14 cellular contexts compared by ENCODE assay signal in genomic region chr19:19165396-19165795, GRCh38. TPM values are rescaled to one million over a fixed set of nuclear protein-coding genes. Genes with fewer than 3 reads are reported as not detected.
A peak's percentile ranks its signal among the peaks of the same experiment; 100 is the strongest.
DNase-seq lines count a peak whose midpoint lies in the region; ATAC-seq, FAIRE-seq and TF ChIP-seq lines count a peak whose summit lies in the region.
"Had no signal": no experiment of that assay in that cellular context is flagged by ENCODE, and none has a peak within 500 bp of the region (broad histone marks: within the 10 kb centered on the region; RNA-seq: fewer than 3 reads in every experiment).

No MANE protein-coding gene starts in this region.

- peak overlapping the region; percentile 57 for H3K27ac Mint-ChIP-seq in central memory CD8-positive, alpha-beta T cell (ENCODE audit: low read depth)
- H3K27ac Mint-ChIP-seq: HFFc6 had no signal

- H3F3A ChIP-seq in OCI-LY1 (ENCODE audit: insufficient read depth, low read length) (peaks cover 2% of the 10 kb centered on the region), MM.1S (ENCODE audit: insufficient read depth, low read length) (no peaks in the 10 kb centered on the region)

- H3K36me3 ChIP-seq in OCI-LY1 (ENCODE audit: insufficient read depth, low read length) (peaks cover 15% of the 10 kb centered on the region; the same call in 1 of the 2 replicates), MM.1S (replicated peaks; ENCODE audit: insufficient read depth, low read length) (no peaks in the 10 kb centered on the region)
- H3K36me3 ChIP-seq: HAP-1 had no signal

- H3K4me3 Mint-ChIP-seq in central memory CD8-positive, alpha-beta T cell: no peak overlapping the region
- H3K4me3 Mint-ChIP-seq: CD14-positive monocyte; CD8-positive, alpha-beta memory T cell; HFFc6 had no signal

- DNase-seq in GM12891 (ENCODE audit: insufficient read length, low spot score) (no peak), CD1c-positive myeloid dendritic cell (ENCODE audit: extremely low spot score) (no peak), MM.1S (no peak), NCI-H1694 (lab: John Stamatoyannopoulos, UW) (no peak)
- no peak for DNase-seq in central memory CD8-positive, alpha-beta T cell (ENCODE audit: low spot score in 2 of 2)
- DNase-seq: CD8-positive, alpha-beta memory T cell; DMS53; GOT3; HFFc6 had no signal

- peaks cover 4% of the 10 kb centered on the region for H3K27me3 Mint-ChIP-seq in central memory CD8-positive, alpha-beta T cell

- H3K4me2 ChIP-seq in OCI-LY1 (ENCODE audit: low read length): peak overlapping the region; percentile 95; the same call in 1 of the 2 replicates
- H3K4me2 ChIP-seq in MM.1S (ENCODE audit: low read depth, low read length): no peak overlapping the region
- H3K4me2 ChIP-seq: A549 had no signal

- H2AFZ ChIP-seq in OCI-LY1 (ENCODE audit: low read length): no peak overlapping the region
- no peak overlapping the region for H2AFZ ChIP-seq in MM.1S (ENCODE audit: low read length)

- ATAC-seq in central memory CD8-positive, alpha-beta T cell (replicated peaks; ENCODE audit: extremely low read depth, poor library complexity, severe bottlenecking): no peak
- ATAC-seq: A549 had no signal

- H3K9me3 Mint-ChIP-seq in central memory CD8-positive, alpha-beta T cell: no peaks in the 10 kb centered on the region
- H3K9me3 Mint-ChIP-seq: CD8-positive, alpha-beta memory T cell; HFFc6 had no signal

- H3K27ac ChIP-seq in OCI-LY1 (ENCODE audit: low read depth, low read length, poor library complexity, severe bottlenecking): peak overlapping the region; percentile 97
- no peak overlapping the region for H3K27ac ChIP-seq in MM.1S (ENCODE audit: low read length)
- H3K27ac ChIP-seq: A549 had no signal

- H3K9me2 ChIP-seq in OCI-LY1 (ENCODE audit: low read depth, low read length) (no peaks in the 10 kb centered on the region), MM.1S (replicated peaks; ENCODE audit: insufficient read depth, low read length) (no peaks in the 10 kb centered on the region)

- FAIRE-seq in GM12891 (lab: Jason Lieb, UNC): peak; percentile 82
- FAIRE-seq: A549, HTR-8/SVneo had no signal

- TF ChIP-seq POLR2A in GM12891 (IDR thresholded peaks at IDR 0.05; ENCODE audit: low read depth, low read length): no peak

- peak overlapping the region; percentile 93 for H3K4me3 ChIP-seq in OCI-LY1 (ENCODE audit: low read depth, low read length, poor library complexity, severe bottlenecking)
- no peak overlapping the region for H3K4me3 ChIP-seq in MM.1S (ENCODE audit: low read length)
- H3K4me3 ChIP-seq: A549, HAP-1 had no signal

- H3K4me1 ChIP-seq in OCI-LY1 (ENCODE audit: insufficient read depth, low read length, severe bottlenecking) (peaks cover 92% of the 10 kb centered on the region), MM.1S (ENCODE audit: low read length) (peaks cover 7% of the 10 kb centered on the region; the same call in 1 of the 2 replicates)
- H3K4me1 ChIP-seq: A549, HAP-1 had no signal

- peaks cover 10% of the 10 kb centered on the region for H3K4me1 Mint-ChIP-seq in central memory CD8-positive, alpha-beta T cell

- H3K79me2 ChIP-seq in OCI-LY1 (ENCODE audit: insufficient read depth, low read length) (peaks cover 16% of the 10 kb centered on the region), MM.1S (ENCODE audit: low read length) (no peaks in the 10 kb centered on the region)

- H3K9ac ChIP-seq in OCI-LY1 (ENCODE audit: low read length) (peak overlapping the region; percentile 96; the same call in 1 of the 2 replicates), MM.1S (ENCODE audit: low read length) (no peak overlapping the region)

- H3K27me3 ChIP-seq in OCI-LY1 (ENCODE audit: insufficient read depth, low read length): no peaks in the 10 kb centered on the region
- no peaks in the 10 kb centered on the region for H3K27me3 ChIP-seq in MM.1S (replicated peaks; ENCODE audit: insufficient read depth, low read length)

- H3K36me3 Mint-ChIP-seq in central memory CD8-positive, alpha-beta T cell (ENCODE audit: insufficient read depth): no peaks in the 10 kb centered on the region

- no peak for TF ChIP-seq CTCF in OCI-LY1 (IDR thresholded peaks at IDR 0.05; ENCODE audit: low read length)
- TF ChIP-seq CTCF in MM.1S (IDR thresholded peaks at IDR 0.05; ENCODE audit: low read length): no peak

- H3K9me3 ChIP-seq in OCI-LY1 (ENCODE audit: low read length) (no peaks in the 10 kb centered on the region), MM.1S (replicated peaks; ENCODE audit: insufficient read depth, low read length) (no peaks in the 10 kb centered on the region)
- H3K9me3 ChIP-seq: A549, HAP-1 had no signal

- no peaks in the 10 kb centered on the region for H4K20me1 ChIP-seq in OCI-LY1 (ENCODE audit: insufficient read depth, low read length)
- no peaks in the 10 kb centered on the region for H4K20me1 ChIP-seq in MM.1S (ENCODE audit: insufficient read depth, low read length)

TF ChIP-seq in GM12891, 5 proteins besides CTCF, POLR2A, EP300 and RAD21:
- no peak for TF ChIP-seq POLR2AphosphoS5 (IDR thresholded peaks at IDR 0.05; ENCODE audit: low read depth, low read length)
- no peak for TF ChIP-seq TAF1 (IDR thresholded peaks at IDR 0.05; ENCODE audit: low read depth, low read length)
- no peak for TF ChIP-seq PAX5 (IDR thresholded peaks at IDR 0.05; ENCODE audit: insufficient read depth, low read length, severe bottlenecking)
- TF ChIP-seq SPI1 (IDR thresholded peaks at IDR 0.05; ENCODE audit: low read depth, low read length): no peak
- no peak for TF ChIP-seq POU2F2 (IDR thresholded peaks at IDR 0.05; ENCODE audit: low read depth, low read length)

RNA-seq across cellular contexts. Expression of gene MEF2B, which starts 4.7 kb away (rescaled TPM):
- polyA plus RNA-seq in GM12891 (2012; ENCODE audit: low read depth, missing spikeins): 64.8 TPM
- polyA plus RNA-seq: CD8-positive, alpha-beta memory T cell had no signal

RNA-seq across cellular contexts. Expression of gene BORCS8, which starts 26.6 kb away (rescaled TPM):
- polyA plus RNA-seq in GM12891 (2012; ENCODE audit: low read depth, missing spikeins): 14.7 TPM

RNA-seq across cellular contexts. Expression of gene RFXANK, which starts 26.7 kb away (rescaled TPM):
- 119 TPM for polyA plus RNA-seq in GM12891 (2012; ENCODE audit: low read depth, missing spikeins)

RNA-seq across cellular contexts. Expression of gene TMEM161A, which starts 27.1 kb away (rescaled TPM):
- polyA plus RNA-seq in GM12891 (2012; ENCODE audit: low read depth, missing spikeins): 14.2 TPM

RNA-seq across cellular contexts. Expression of gene NR2C2AP, which starts 37.8 kb away (rescaled TPM):
- 13.3 TPM for polyA plus RNA-seq in GM12891 (2012; ENCODE audit: low read depth, missing spikeins)
